ENCODE assay signal across 1 cellular context in the genomic region with DNA sequence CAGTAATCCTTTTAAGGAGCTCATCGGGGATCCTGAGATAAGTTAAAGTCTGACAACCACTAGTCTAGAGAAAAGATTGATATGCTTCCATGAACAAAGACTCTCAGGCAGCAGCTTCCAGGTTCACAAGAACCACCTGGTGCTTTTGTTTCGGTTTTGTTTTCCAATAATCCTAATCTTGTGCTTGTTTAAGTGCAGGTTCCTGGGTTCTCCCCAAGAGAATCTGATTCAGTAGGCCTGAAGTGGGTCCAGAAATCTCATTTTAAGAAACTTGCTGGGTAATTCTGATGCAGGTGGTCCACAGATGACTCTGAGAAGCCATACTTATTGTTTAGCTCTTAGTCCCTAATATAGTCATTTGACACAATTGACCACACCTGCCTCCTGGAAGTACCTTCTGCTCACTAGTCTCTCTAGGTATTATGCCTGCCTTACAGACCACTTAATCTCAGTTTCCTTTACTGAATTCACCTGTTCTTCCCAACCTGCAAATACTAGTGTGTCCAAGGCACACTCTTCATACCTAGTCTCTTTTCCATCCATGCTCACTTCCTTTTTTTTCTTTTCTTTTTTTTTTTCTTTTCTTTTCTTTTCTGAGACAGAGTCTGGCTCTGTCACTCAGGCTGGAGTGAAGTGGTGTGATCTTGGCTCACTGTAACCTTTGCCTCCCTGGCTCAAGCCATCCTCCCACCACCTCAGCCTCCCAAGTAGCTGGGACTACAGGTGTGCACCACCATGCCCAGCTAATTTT.
TF ChIP-seq lines count a peak whose summit lies in the region.

No MANE protein-coding gene starts in this region.

TF ChIP-seq in HCT116, 20 proteins besides CTCF, POLR2A, EP300 and RAD21 (continued from another document):
- TF ChIP-seq, protein P1, sequence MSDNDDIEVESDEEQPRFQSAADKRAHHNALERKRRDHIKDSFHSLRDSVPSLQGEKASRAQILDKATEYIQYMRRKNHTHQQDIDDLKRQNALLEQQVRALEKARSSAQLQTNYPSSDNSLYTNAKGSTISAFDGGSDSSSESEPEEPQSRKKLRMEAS (IDR thresholded peaks at IDR 0.05), result no peak
- TF ChIP-seq TCF7L2 (IDR thresholded peaks at IDR 0.05; ENCODE audit: borderline replicate concordance, extremely low read depth, insufficient read depth, insufficient read length), result no peak
- TF ChIP-seq ZNF274 (IDR thresholded peaks at IDR 0.05; ENCODE audit: low read depth, low read length), result no peak
- no peak for TF ChIP-seq CEBPB (IDR thresholded peaks at IDR 0.05; ENCODE audit: low read depth)
- TF ChIP-seq, protein P2, sequence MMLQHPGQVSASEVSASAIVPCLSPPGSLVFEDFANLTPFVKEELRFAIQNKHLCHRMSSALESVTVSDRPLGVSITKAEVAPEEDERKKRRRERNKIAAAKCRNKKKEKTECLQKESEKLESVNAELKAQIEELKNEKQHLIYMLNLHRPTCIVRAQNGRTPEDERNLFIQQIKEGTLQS (IDR thresholded peaks at IDR 0.05), result no peak
- no peak for TF ChIP-seq EZH2phosphoT487 (IDR thresholded peaks at IDR 0.05; ENCODE audit: borderline replicate concordance)
- no peak for TF ChIP-seq FOSL1 (IDR thresholded peaks at IDR 0.05; ENCODE audit: low read depth)
- no peak for TF ChIP-seq SRF (IDR thresholded peaks at IDR 0.05; ENCODE audit: low read depth)
- no peak for TF ChIP-seq YY1 (IDR thresholded peaks at IDR 0.05; ENCODE audit: extremely low read depth, insufficient replicate concordance, low read depth, low read length)
- TF ChIP-seq EGR1 (IDR thresholded peaks at IDR 0.05; ENCODE audit: low read depth), result no peak
- no peak for TF ChIP-seq ZFX (IDR thresholded peaks at IDR 0.05)
- TF ChIP-seq JUND (IDR thresholded peaks at IDR 0.05), result no peak
- TF ChIP-seq ELF1 (IDR thresholded peaks at IDR 0.05; ENCODE audit: borderline replicate concordance, low read depth), result no peak
TF ChIP-seq in HCT116: peak in this region for 0.
